Comparison of ENCODE assay signal across 7 cellular contexts in genomic region chr1:13828454-13829151, GRCh38.
DNase-seq lines count a peak whose midpoint lies in the region; ATAC-seq, FAIRE-seq and TF ChIP-seq lines count a peak whose summit lies in the region.

No MANE protein-coding gene starts in this region.

- in situ Hi-C loops in G401 (cut with HindIII; ENCODE audit: low sequenced_read_pairs) = no loop called here

- H3K4me3 Mint-ChIP-seq in activated T-helper 17 cell treated with anti-CD3 and anti-CD28 coated beads, Interleukin-2, amount 50 U/mL, for 72 hours = no peak overlapping the region
- H3K4me3 Mint-ChIP-seq in stimulated activated naive B cell treated with anti-CD40 and anti-IgM and Interleukin-4, amounts not matched to agents 10 μg/mL and 1 μg/mL and 100 μg/mL, for 72 hours = no peak overlapping the region

- no peak overlapping the region for H3K27ac Mint-ChIP-seq in activated T-helper 17 cell treated with anti-CD3 and anti-CD28 coated beads, Interleukin-2, amount 50 U/mL, for 72 hours
- peak overlapping the region; percentile 42 for H3K27ac Mint-ChIP-seq in stimulated activated naive B cell treated with anti-CD40 and anti-IgM and Interleukin-4, amounts not matched to agents 10 μg/mL and 1 μg/mL and 100 μg/mL, for 72 hours

- no peaks in the 10 kb centered on the region for H3K9me3 Mint-ChIP-seq in activated T-helper 17 cell treated with anti-CD3 and anti-CD28 coated beads, Interleukin-2, amount 50 U/mL, for 72 hours
- H3K9me3 Mint-ChIP-seq in stimulated activated naive B cell treated with anti-CD40 and anti-IgM and Interleukin-4, amounts not matched to agents 10 μg/mL and 1 μg/mL and 100 μg/mL, for 72 hours = no peaks in the 10 kb centered on the region

- H3K27me3 Mint-ChIP-seq in activated T-helper 17 cell treated with anti-CD3 and anti-CD28 coated beads, Interleukin-2, amount 50 U/mL, for 72 hours = no peaks in the 10 kb centered on the region
- peaks cover 13 to 20% of the 10 kb centered on the region in 2 donors for H3K27me3 Mint-ChIP-seq in stimulated activated naive B cell treated with anti-CD40 and anti-IgM and Interleukin-4, amounts not matched to agents 10 μg/mL and 1 μg/mL and 100 μg/mL, for 72 hours

- FAIRE-seq in HTR-8/SVneo (lab: Jason Lieb, UNC) = no peak

- peaks cover 15% of the 10 kb centered on the region for H3K36me3 Mint-ChIP-seq in activated T-helper 17 cell treated with anti-CD3 and anti-CD28 coated beads, Interleukin-2, amount 50 U/mL, for 72 hours (ENCODE audit: low read depth)
- peaks cover 14 to 18% of the 10 kb centered on the region in 2 donors for H3K36me3 Mint-ChIP-seq in stimulated activated naive B cell treated with anti-CD40 and anti-IgM and Interleukin-4, amounts not matched to agents 10 μg/mL and 1 μg/mL and 100 μg/mL, for 72 hours

- ATAC-seq in activated T-helper 17 cell treated with anti-CD3 and anti-CD28 coated beads, Interleukin-2, amount 50 U/mL, for 72 hours (replicated peaks) = peak; percentile 64
- ATAC-seq in stimulated activated naive B cell treated with anti-CD40 and anti-IgM and Interleukin-4, amounts not matched to agents 10 μg/mL and 1 μg/mL and 100 μg/mL, for 72 hours (replicated peaks) = peak; percentile 64 to 70

- DNase-seq in HuH-7 (ENCODE audit: low spot score) (peak; percentile 75), islet precursor cell (peak; percentile 73), G401 (ENCODE audit: low spot score) (no peak), HTR-8/SVneo (ENCODE audit: insufficient read length, low spot score) (no peak)
- no peak for DNase-seq in stimulated activated naive B cell treated with anti-CD40 and anti-IgM and Interleukin-4, amounts not matched to agents 10 μg/mL and 1 μg/mL and 100 μg/mL, for 72 hours

- peak; percentile 71 for TF ChIP-seq CTCF in GM12874 (IDR thresholded peaks at IDR 0.05; ENCODE audit: insufficient read depth, low read depth, low read length)

- no peaks in the 10 kb centered on the region for H3K4me1 Mint-ChIP-seq in activated T-helper 17 cell treated with anti-CD3 and anti-CD28 coated beads, Interleukin-2, amount 50 U/mL, for 72 hours
- peaks cover 3 to 10% of the 10 kb centered on the region in 2 donors for H3K4me1 Mint-ChIP-seq in stimulated activated naive B cell treated with anti-CD40 and anti-IgM and Interleukin-4, amounts not matched to agents 10 μg/mL and 1 μg/mL and 100 μg/mL, for 72 hours

Comparison
In these comparisons a context has a peak if more than half of its experiments do, and no peak if none do; other contexts are left out.
1. DNase-seq: peak in HuH-7 (single experiment) and islet precursor cell (single experiment); none in stimulated activated naive B cell treated with anti-CD40 and anti-IgM and Interleukin-4, amounts not matched to agents 10 μg/mL and 1 μg/mL and 100 μg/mL, for 72 hours (single experiment), G401 (single experiment) and HTR-8/SVneo (single experiment).